Comparison of ENCODE assay signal across 16 cellular contexts in genomic region chr20:15380770-15381169, GRCh38.
A peak's percentile ranks its signal among the peaks of the same experiment; 100 is the strongest.
DNase-seq lines count a peak whose midpoint lies in the region; ATAC-seq lines count a peak whose summit lies in the region.
"Had no signal": no experiment of that assay in that cellular context is flagged by ENCODE, and none has a peak within 500 bp of the region (broad histone marks: within the 10 kb centered on the region; RNA-seq: fewer than 3 reads in every experiment).

No MANE protein-coding gene starts in this region.

- ATAC-seq in GM18498 (IDR thresholded peaks at IDR 0.05; ENCODE audit: unreplicated experiment) (peak; percentile 60), GM19395 (IDR thresholded peaks at IDR 0.05; ENCODE audit: unreplicated experiment) (peak; percentile 79), GM21723 (IDR thresholded peaks at IDR 0.05; ENCODE audit: unreplicated experiment) (peak; percentile 79), HG03175 (IDR thresholded peaks at IDR 0.05; ENCODE audit: unreplicated experiment) (peak; percentile 50)
- ATAC-seq: PC-3 had no signal

- no peak for DNase-seq in kidney tubule cell (ENCODE audit: low spot score)
- no peak for DNase-seq in NCI-H2227 treated with DMSO at 0.1 percent for 48 hours (lab: John Stamatoyannopoulos, UW)
- no peak for DNase-seq in cerebellum (ENCODE audit: low spot score)
- no peak for DNase-seq in NCI-H1105 treated with DMSO at 0.1 percent for 48 hours (lab: John Stamatoyannopoulos, UW)
- DNase-seq: 8988T, EL, Karpas-422, NCI-H1417, NCI-H1930, NCI-H526, PC-3, T-helper 9 cell had no signal
